In the genomic region with DNA sequence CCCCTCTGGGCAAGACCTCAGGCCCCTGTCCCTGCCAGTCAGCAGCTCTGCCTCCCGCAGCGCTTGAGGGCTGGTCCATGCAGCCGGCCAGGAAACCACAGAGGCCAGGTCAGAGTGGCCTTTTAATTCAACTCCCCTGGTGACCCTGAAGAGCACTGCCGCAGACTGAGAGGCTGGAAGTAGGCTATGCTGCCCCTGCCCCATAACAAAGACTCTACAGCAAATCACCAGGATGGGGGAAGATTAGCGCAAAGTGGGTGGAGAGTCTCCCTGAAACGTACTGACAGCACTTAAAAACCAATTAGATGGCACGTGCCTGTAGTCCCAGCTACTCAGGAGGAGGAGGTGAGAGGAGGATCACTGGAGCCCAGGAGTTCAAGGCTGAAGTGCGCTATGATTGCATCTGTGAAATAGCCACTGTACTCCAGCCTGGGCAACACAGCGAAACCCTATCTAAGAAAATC, we compare ENCODE assay signal across 9 cellular contexts.
DNase-seq lines count a peak whose midpoint lies in the region; ATAC-seq and TF ChIP-seq lines count a peak whose summit lies in the region.
"Had no signal": no experiment of that assay in that cellular context is flagged by ENCODE, and none has a peak within 500 bp of the region (broad histone marks: within the 10 kb centered on the region; RNA-seq: fewer than 3 reads in every experiment).

No MANE protein-coding gene starts in this region.

- peaks cover 18% of the 10 kb centered on the region for H3K27me3 Mint-ChIP-seq in nephron progenitor cell (ENCODE audit: low read depth, poor library complexity)

- ATAC-seq in HG03521 (IDR thresholded peaks at IDR 0.05; ENCODE audit: unreplicated experiment) (no peak), GM21447 (IDR thresholded peaks at IDR 0.05; ENCODE audit: unreplicated experiment) (no peak), GM19035 (IDR thresholded peaks at IDR 0.05; ENCODE audit: unreplicated experiment) (no peak)

- no peaks in the 10 kb centered on the region for H3K36me3 Mint-ChIP-seq in nephron progenitor cell (ENCODE audit: low read depth)

- peak overlapping the region; percentile 54 for H3K4me3 Mint-ChIP-seq in nephron progenitor cell

- peak overlapping the region; percentile 91 for H3K27ac Mint-ChIP-seq in nephron progenitor cell

- H3K4me1 Mint-ChIP-seq in nephron progenitor cell, result peaks cover 73% of the 10 kb centered on the region

- no peaks in the 10 kb centered on the region for H3K9me3 Mint-ChIP-seq in nephron progenitor cell

- DNase-seq in D341Med (ENCODE audit: low spot score) (peak; percentile 75), LHCN-M2 (ENCODE audit: low read depth) (peak; percentile 41), dermis blood vessel endothelial cell (peak; percentile 40), nephron progenitor cell (no peak), mucosa of gallbladder (ENCODE audit: low spot score) (no peak)
- DNase-seq: NCI-H1092 had no signal

- no peak for TF ChIP-seq CTCF in nephron progenitor cell (IDR thresholded peaks at IDR 0.05)

Comparison
In these comparisons a context has a peak if more than half of its experiments do, and no peak if none do; other contexts are left out.
1. DNase-seq: peak in D341Med (single experiment), LHCN-M2 (single experiment) and dermis blood vessel endothelial cell (single experiment); none in nephron progenitor cell (single experiment) and mucosa of gallbladder (single experiment).